In the genomic region with DNA sequence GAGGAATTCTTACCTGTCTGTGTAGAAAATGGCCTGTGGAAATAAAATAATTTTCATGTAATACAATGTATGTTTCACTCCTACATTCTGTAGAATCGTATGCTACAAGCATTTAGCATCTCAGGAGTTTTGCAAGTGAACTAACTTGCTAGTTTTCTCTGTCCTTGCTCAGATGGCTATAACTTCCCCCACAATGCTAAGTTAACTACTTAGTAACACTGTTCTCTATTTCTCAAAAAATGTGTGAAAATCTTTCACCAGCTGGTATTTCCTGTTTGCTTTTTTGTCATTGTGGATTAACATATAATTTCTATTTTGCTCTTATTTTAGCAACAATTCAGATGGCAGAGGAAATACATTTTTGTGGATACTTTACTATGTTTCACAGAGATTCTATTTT, we compare ENCODE assay signal across 36 cellular contexts. TPM values are rescaled to one million over a fixed set of nuclear protein-coding genes. Genes with fewer than 3 reads are reported as not detected.
"Had no signal": no experiment of that assay in that cellular context is flagged by ENCODE, and none has a peak within 500 bp of the region (broad histone marks: within the 10 kb centered on the region; RNA-seq: fewer than 3 reads in every experiment).

No MANE protein-coding gene starts in this region.

- H3K79me2 ChIP-seq: hepatocyte had no signal

- H3K27me3 ChIP-seq: ascending aorta, breast epithelium, cardiac muscle cell, colonic mucosa, esophagus squamous epithelium, gastroesophageal sphincter, heart right ventricle, hepatocyte had no signal

- H3K36me3 Mint-ChIP-seq: activated naive CD4-positive, alpha-beta T cell treated with anti-CD3 and anti-CD28 coated beads, Interleukin-2, amount 10 ng/mL, durations not matched to agents 7 days and 5 days; activated naive CD4-positive, alpha-beta T cell treated with anti-CD3 and anti-CD28 coated beads, Interleukin-2, amount 50 U/mL, for 72 hours; activated naive CD8-positive, alpha-beta T cell treated with anti-CD3 and anti-CD28 coated beads, Interleukin-2, amount 10 ng/mL, durations not matched to agents 7 days and 5 days; brain had no signal

- H3K9me3 ChIP-seq: ascending aorta, breast epithelium, colonic mucosa, esophagus squamous epithelium, gastroesophageal sphincter had no signal

- ATAC-seq: activated CD4-positive, CD25-positive, alpha-beta regulatory T cell treated with anti-CD3 and anti-CD28 coated beads, Interleukin-2, amount 50 U/mL, for 24 hours; activated CD8-positive, alpha-beta T cell treated with anti-CD3 and anti-CD28 coated beads for 36 hours; activated naive CD4-positive, alpha-beta T cell treated with anti-CD3 and anti-CD28 coated beads, Interleukin-2, amount 50 U/mL, for 72 hours; gastroesophageal sphincter; heart right ventricle had no signal

- H3K4me3 ChIP-seq: ascending aorta, breast epithelium, cardiac muscle cell, colonic mucosa, esophagus squamous epithelium, gastroesophageal sphincter, heart right ventricle, hepatocyte had no signal

- H3K27ac ChIP-seq: ascending aorta, breast epithelium, cardiac muscle cell, colonic mucosa, epithelial cell of prostate, esophagus squamous epithelium, gastroesophageal sphincter, heart right ventricle, hepatocyte, WERI-Rb-1 had no signal

- H3K4me1 Mint-ChIP-seq: activated B cell treated with CpG ODN at 0.5 μM for 24 hours; activated naive CD4-positive, alpha-beta T cell treated with anti-CD3 and anti-CD28 coated beads, Interleukin-2, amount 10 ng/mL, durations not matched to agents 7 days and 5 days; activated naive CD8-positive, alpha-beta T cell treated with anti-CD3 and anti-CD28 coated beads, Interleukin-2, amount 10 ng/mL, durations not matched to agents 7 days and 5 days; brain had no signal

- H2AFZ ChIP-seq: hepatocyte had no signal

- H3K4me3 Mint-ChIP-seq: activated B cell treated with CpG ODN at 0.5 μM for 24 hours; activated CD8-positive, alpha-beta T cell treated with anti-CD3 and anti-CD28 coated beads for 36 hours; activated naive CD4-positive, alpha-beta T cell treated with anti-CD3 and anti-CD28 coated beads, Interleukin-2, amount 10 ng/mL, durations not matched to agents 7 days and 5 days; activated naive CD8-positive, alpha-beta T cell treated with anti-CD3 and anti-CD28 coated beads, Interleukin-2, amount 10 ng/mL, durations not matched to agents 7 days and 5 days; activated T-helper 1 cell treated with anti-CD3 and anti-CD28 coated beads, Interleukin-12 subunit alpha, Interleukin-12 subunit beta, Interleukin-2, Interleukin-4 antibody, amounts not matched to agents 30 ng/mL and 10 ng/mL and 1 ng/mL, durations not matched to agents 14 hours and 24 hours and 36 hours; brain; T-helper 2 cell treated with Interferon-gamma antibody and Interleukin-4, amounts not matched to agents 5 μg/mL and 100 μg/mL, for 36 hours had no signal

- DNase-seq: activated B cell treated with CpG ODN at 0.5 μM for 24 hours; activated CD4-positive, alpha-beta T cell treated with anti-CD3 and anti-CD28 coated beads for 48 hours; activated CD4-positive, alpha-beta T cell treated with anti-CD3 and anti-CD28 coated beads, Interleukin-2, amount 50 U/mL, for 1 hour; activated CD4-positive, alpha-beta T cell treated with anti-CD3 and anti-CD28 coated beads, Interleukin-2, amount 50 U/mL, for 48 hours; activated CD8-positive, alpha-beta memory T cell treated with anti-CD3 and anti-CD28 coated beads for 24 hours; activated CD8-positive, alpha-beta T cell treated with anti-CD3 and anti-CD28 coated beads for 36 hours; activated gamma-delta T cell; activated naive CD4-positive, alpha-beta T cell; activated naive CD4-positive, alpha-beta T cell treated with anti-CD3 and anti-CD28 coated beads, Interleukin-2, amount 10 ng/mL, durations not matched to agents 7 days and 5 days; activated naive CD8-positive, alpha-beta T cell treated with anti-CD3 and anti-CD28 coated beads, Interleukin-2, amount 10 ng/mL, durations not matched to agents 7 days and 5 days; activated T-cell treated with anti-CD3 and anti-CD28 coated beads, Interleukin-2, amount 50 U/mL, for 48 hours; central memory CD4-positive, alpha-beta T cell; cerebellar nuclear complex; colonic mucosa; effector CD8-positive, alpha-beta T cell; esophagus squamous epithelium; foreskin melanocyte; heart right ventricle; T1000; WERI-Rb-1 had no signal

- H3K4me2 ChIP-seq: hepatocyte had no signal

- H3K9me3 Mint-ChIP-seq: activated CD8-positive, alpha-beta T cell treated with anti-CD3 and anti-CD28 coated beads for 36 hours had no signal

- H3K4me1 ChIP-seq: ascending aorta, breast epithelium, colonic mucosa, esophagus squamous epithelium, gastroesophageal sphincter, heart right ventricle had no signal

- H3K27me3 Mint-ChIP-seq: activated B cell treated with CpG ODN at 0.5 μM for 24 hours; activated CD8-positive, alpha-beta T cell treated with anti-CD3 and anti-CD28 coated beads for 36 hours; activated naive CD4-positive, alpha-beta T cell treated with anti-CD3 and anti-CD28 coated beads, Interleukin-2, amount 10 ng/mL, durations not matched to agents 7 days and 5 days; activated naive CD8-positive, alpha-beta T cell treated with anti-CD3 and anti-CD28 coated beads, Interleukin-2, amount 10 ng/mL, durations not matched to agents 7 days and 5 days; brain had no signal

- H3K36me3 ChIP-seq: ascending aorta, breast epithelium, cardiac muscle cell, colonic mucosa, esophagus squamous epithelium, gastroesophageal sphincter, heart right ventricle, WERI-Rb-1 had no signal

RNA-seq across cellular contexts. Expression of gene OR4S2, which starts 4.4 kb away (rescaled TPM):
- total RNA-seq: activated B cell treated with CpG ODN at 0.5 μM for 24 hours; activated CD8-positive, alpha-beta T cell treated with anti-CD3 and anti-CD28 coated beads for 36 hours; activated naive CD4-positive, alpha-beta T cell treated with anti-CD3 and anti-CD28 coated beads, Interleukin-2, amount 50 U/mL, for 72 hours; activated naive CD8-positive, alpha-beta T cell treated with anti-CD3 and anti-CD28 coated beads, Interleukin-2, amount 10 ng/mL, durations not matched to agents 7 days and 5 days; activated T-helper 1 cell treated with anti-CD3 and anti-CD28 coated beads, Interleukin-12 subunit alpha, Interleukin-12 subunit beta, Interleukin-2, Interleukin-4 antibody, amounts not matched to agents 30 ng/mL and 10 ng/mL and 1 ng/mL, durations not matched to agents 14 hours and 24 hours and 36 hours; ascending aorta; breast epithelium; cardiac muscle cell; colonic mucosa; dermis microvascular lymphatic vessel endothelial cell; endothelial cell of umbilical vein; esophagus squamous epithelium; fibroblast of lung; fibroblast of villous mesenchyme; gastroesophageal sphincter; glomerular endothelial cell; heart right ventricle; hepatocyte had no signal

RNA-seq across cellular contexts. Expression of gene OR4C6, which starts 9.4 kb away (rescaled TPM):
- total RNA-seq: activated B cell treated with CpG ODN at 0.5 μM for 24 hours; activated CD8-positive, alpha-beta T cell treated with anti-CD3 and anti-CD28 coated beads for 36 hours; activated naive CD4-positive, alpha-beta T cell treated with anti-CD3 and anti-CD28 coated beads, Interleukin-2, amount 50 U/mL, for 72 hours; activated naive CD8-positive, alpha-beta T cell treated with anti-CD3 and anti-CD28 coated beads, Interleukin-2, amount 10 ng/mL, durations not matched to agents 7 days and 5 days; activated T-helper 1 cell treated with anti-CD3 and anti-CD28 coated beads, Interleukin-12 subunit alpha, Interleukin-12 subunit beta, Interleukin-2, Interleukin-4 antibody, amounts not matched to agents 30 ng/mL and 10 ng/mL and 1 ng/mL, durations not matched to agents 14 hours and 24 hours and 36 hours; ascending aorta; breast epithelium; cardiac muscle cell; colonic mucosa; dermis microvascular lymphatic vessel endothelial cell; endothelial cell of umbilical vein; esophagus squamous epithelium; fibroblast of lung; fibroblast of villous mesenchyme; gastroesophageal sphincter; glomerular endothelial cell; heart right ventricle; hepatocyte had no signal

RNA-seq across cellular contexts. Expression of gene OR4P4, which starts 17.6 kb away (rescaled TPM):
- total RNA-seq: activated B cell treated with CpG ODN at 0.5 μM for 24 hours; activated CD8-positive, alpha-beta T cell treated with anti-CD3 and anti-CD28 coated beads for 36 hours; activated naive CD4-positive, alpha-beta T cell treated with anti-CD3 and anti-CD28 coated beads, Interleukin-2, amount 50 U/mL, for 72 hours; activated naive CD8-positive, alpha-beta T cell treated with anti-CD3 and anti-CD28 coated beads, Interleukin-2, amount 10 ng/mL, durations not matched to agents 7 days and 5 days; activated T-helper 1 cell treated with anti-CD3 and anti-CD28 coated beads, Interleukin-12 subunit alpha, Interleukin-12 subunit beta, Interleukin-2, Interleukin-4 antibody, amounts not matched to agents 30 ng/mL and 10 ng/mL and 1 ng/mL, durations not matched to agents 14 hours and 24 hours and 36 hours; ascending aorta; breast epithelium; cardiac muscle cell; colonic mucosa; dermis microvascular lymphatic vessel endothelial cell; endothelial cell of umbilical vein; esophagus squamous epithelium; fibroblast of lung; fibroblast of villous mesenchyme; gastroesophageal sphincter; glomerular endothelial cell; heart right ventricle; hepatocyte had no signal

RNA-seq across cellular contexts. Expression of gene OR4C11, which starts 45.1 kb away (rescaled TPM):
- total RNA-seq: activated B cell treated with CpG ODN at 0.5 μM for 24 hours; activated CD8-positive, alpha-beta T cell treated with anti-CD3 and anti-CD28 coated beads for 36 hours; activated naive CD4-positive, alpha-beta T cell treated with anti-CD3 and anti-CD28 coated beads, Interleukin-2, amount 50 U/mL, for 72 hours; activated naive CD8-positive, alpha-beta T cell treated with anti-CD3 and anti-CD28 coated beads, Interleukin-2, amount 10 ng/mL, durations not matched to agents 7 days and 5 days; activated T-helper 1 cell treated with anti-CD3 and anti-CD28 coated beads, Interleukin-12 subunit alpha, Interleukin-12 subunit beta, Interleukin-2, Interleukin-4 antibody, amounts not matched to agents 30 ng/mL and 10 ng/mL and 1 ng/mL, durations not matched to agents 14 hours and 24 hours and 36 hours; ascending aorta; breast epithelium; cardiac muscle cell; colonic mucosa; dermis microvascular lymphatic vessel endothelial cell; endothelial cell of umbilical vein; esophagus squamous epithelium; fibroblast of lung; fibroblast of villous mesenchyme; gastroesophageal sphincter; glomerular endothelial cell; heart right ventricle; hepatocyte had no signal
